Comparison of ENCODE assay signal across 20 cellular contexts in the genomic region with DNA sequence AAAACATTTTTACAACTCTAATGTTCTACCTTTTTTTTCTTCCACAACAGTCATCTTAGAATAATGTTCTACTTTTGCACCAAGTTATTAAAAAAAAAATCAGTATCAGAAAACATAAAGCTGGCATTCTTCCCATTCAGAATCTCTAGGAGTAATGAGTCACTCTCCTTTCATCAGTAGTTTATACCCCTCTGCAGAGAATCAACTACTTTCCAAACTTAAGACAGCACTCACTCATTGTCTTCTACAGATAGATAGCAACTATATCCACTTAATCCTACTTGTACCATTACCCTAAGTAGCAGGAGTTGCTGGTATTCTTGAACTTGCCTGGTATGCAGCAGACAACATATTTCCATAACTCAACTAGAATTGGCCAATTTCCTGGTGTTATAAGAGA. TPM values are rescaled to one million over a fixed set of nuclear protein-coding genes. Genes with fewer than 3 reads are reported as not detected.
"Had no signal": no experiment of that assay in that cellular context is flagged by ENCODE, and none has a peak within 500 bp of the region (broad histone marks: within the 10 kb centered on the region; RNA-seq: fewer than 3 reads in every experiment).

No MANE protein-coding gene starts in this region.

- H3K27ac Mint-ChIP-seq: activated CD4-positive, alpha-beta memory T cell treated with anti-CD3 and anti-CD28 coated beads for 36 hours; activated naive CD8-positive, alpha-beta T cell treated with anti-CD3 and anti-CD28 coated beads for 36 hours; activated T-cell treated with anti-CD3 and anti-CD28 coated beads, Interleukin-2, amount 50 U/mL, for 72 hours; endodermal cell; natural killer cell had no signal

- DNase-seq: activated CD4-positive, alpha-beta memory T cell treated with anti-CD3 and anti-CD28 coated beads for 36 hours; activated CD4-positive, alpha-beta T cell treated with anti-CD3 and anti-CD28 coated beads for 1 hour; activated gamma-delta T cell treated with Interleukin-2 at 50 U/mL for 16 hours; activated naive CD8-positive, alpha-beta T cell treated with anti-CD3 and anti-CD28 coated beads for 36 hours; activated T-cell treated with anti-CD3 and anti-CD28 coated beads, Interleukin-2, amount 50 U/mL, for 72 hours; central memory CD4-positive, alpha-beta T cell; endodermal cell; foreskin melanocyte; heart left ventricle; islet precursor cell; mucosa of descending colon; natural killer cell; right lobe of liver; spleen; stimulated activated naive CD8-positive, alpha-beta T cell treated with anti-CD3 and anti-CD28 coated beads, Interleukin-15, Interleukin-2, amounts not matched to agents 100 U/mL and 50 U/mL, for 24 hours; upper lobe of right lung had no signal

- H3K9me3 ChIP-seq: ascending aorta, esophagus muscularis mucosa, heart left ventricle, mucosa of descending colon, prostate gland, right lobe of liver, spleen, suprapubic skin, upper lobe of right lung had no signal

- H3K27ac ChIP-seq: ascending aorta, esophagus muscularis mucosa, heart left ventricle, prostate gland, right lobe of liver, spleen, suprapubic skin, upper lobe of right lung had no signal

- H3K4me3 Mint-ChIP-seq: activated CD4-positive, alpha-beta memory T cell treated with anti-CD3 and anti-CD28 coated beads for 36 hours; activated naive CD8-positive, alpha-beta T cell treated with anti-CD3 and anti-CD28 coated beads for 36 hours; endodermal cell had no signal

- H3K27me3 ChIP-seq: ascending aorta, esophagus muscularis mucosa, heart left ventricle, right lobe of liver, spleen, suprapubic skin, upper lobe of right lung had no signal

- H3K36me3 ChIP-seq: ascending aorta, esophagus muscularis mucosa, heart left ventricle, prostate gland, right lobe of liver, spleen, suprapubic skin, upper lobe of right lung had no signal

- H3K9me3 Mint-ChIP-seq: activated CD4-positive, alpha-beta memory T cell treated with anti-CD3 and anti-CD28 coated beads for 36 hours; activated naive CD8-positive, alpha-beta T cell treated with anti-CD3 and anti-CD28 coated beads for 36 hours; activated T-cell treated with anti-CD3 and anti-CD28 coated beads, Interleukin-2, amount 50 U/mL, for 72 hours; endodermal cell; natural killer cell had no signal

- H3K36me3 Mint-ChIP-seq: activated naive CD8-positive, alpha-beta T cell treated with anti-CD3 and anti-CD28 coated beads for 36 hours; natural killer cell had no signal

- H3K4me3 ChIP-seq: ascending aorta, esophagus muscularis mucosa, heart left ventricle, mucosa of descending colon, prostate gland, right lobe of liver, spleen, suprapubic skin, upper lobe of right lung had no signal

RNA-seq across cellular contexts. Expression of a gene that starts 3.2 kb away (rescaled TPM):
- total RNA-seq: ascending aorta, natural killer cell, upper lobe of right lung had no signal
